In the genomic region with DNA sequence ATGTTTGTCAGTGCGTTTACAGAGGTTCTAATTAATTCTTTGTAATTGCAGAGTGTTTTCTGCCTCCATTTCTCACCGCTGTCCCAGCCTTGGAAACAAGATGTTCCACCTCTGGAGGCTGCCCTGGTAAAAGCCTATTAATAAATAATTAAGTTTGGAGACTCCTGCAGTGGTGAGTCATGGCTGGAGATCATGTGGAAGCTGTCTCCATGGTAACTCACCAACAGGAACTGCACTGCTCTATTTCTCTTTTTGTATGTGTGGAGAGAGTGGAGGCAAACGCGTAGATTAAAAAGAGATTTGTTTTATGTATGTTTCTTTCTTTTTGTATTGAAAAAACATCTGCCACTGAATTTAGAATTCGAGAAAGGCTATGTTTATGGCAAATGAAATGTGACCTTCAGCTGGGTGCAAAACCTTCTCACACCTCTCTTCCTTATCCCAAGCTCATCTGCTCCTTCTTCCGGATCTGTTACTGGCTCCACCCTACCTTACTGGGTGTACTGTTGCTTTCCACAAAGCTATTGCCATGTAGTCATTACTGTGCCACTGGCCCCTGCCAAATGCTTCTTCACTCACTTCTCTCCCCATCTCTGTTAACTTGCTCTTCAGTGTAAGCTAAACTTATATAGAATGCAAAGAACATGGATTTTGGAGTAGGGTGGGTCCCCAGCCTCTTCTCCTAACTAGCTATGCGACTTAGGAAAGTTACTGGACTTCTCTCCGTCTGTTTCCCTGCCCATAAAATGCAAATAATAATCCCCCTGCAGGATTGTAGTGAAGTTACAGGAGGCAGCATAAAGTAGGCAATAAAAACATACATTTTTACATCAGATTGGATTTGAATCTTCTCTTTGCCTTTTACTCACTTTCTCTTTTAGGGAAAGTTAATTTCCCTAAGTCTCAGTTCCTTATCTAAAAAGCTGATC, we compare ENCODE assay signal across 8 cellular contexts.
DNase-seq lines count a peak whose midpoint lies in the region; ATAC-seq and TF ChIP-seq lines count a peak whose summit lies in the region.

No MANE protein-coding gene starts in this region.

- intact Hi-C loops in right lobe of liver (cut with DNase I) = no loop called here
- intact Hi-C loops in esophagus squamous epithelium (cut with DNase I) = no loop called here

- TF ChIP-seq CTCF in BE2C (IDR thresholded peaks at IDR 0.05; ENCODE audit: low read depth, low read length) = peak; percentile 51
- TF ChIP-seq CTCF in brain microvascular endothelial cell (IDR thresholded peaks at IDR 0.05; ENCODE audit: low read depth, low read length, missing control alignments) = peak; percentile 14
- no peak for TF ChIP-seq CTCF in right lobe of liver (IDR thresholded peaks at IDR 0.05)
- no peak for TF ChIP-seq CTCF in esophagus squamous epithelium (IDR thresholded peaks at IDR 0.05)

- in situ Hi-C loops in brain microvascular endothelial cell (cut with HindIII; ENCODE audit: low pct_ligation_motif_present, low sequenced_read_pairs) = no loop called here

- H3K36me3 ChIP-seq in BE2C = no peaks in the 10 kb centered on the region
- H3K36me3 ChIP-seq in brain microvascular endothelial cell (replicated peaks) = no peaks in the 10 kb centered on the region
- H3K36me3 ChIP-seq in right lobe of liver = no peaks in the 10 kb centered on the region
- H3K36me3 ChIP-seq in esophagus squamous epithelium = no peaks in the 10 kb centered on the region

- H3K27me3 ChIP-seq in BE2C (no peaks in the 10 kb centered on the region), brain microvascular endothelial cell (replicated peaks) (no peaks in the 10 kb centered on the region), right lobe of liver (no peaks in the 10 kb centered on the region), esophagus squamous epithelium (no peaks in the 10 kb centered on the region)

- H3K4me1 ChIP-seq in BE2C = peaks cover 32% of the 10 kb centered on the region
- H3K4me1 ChIP-seq in right lobe of liver = no peaks in the 10 kb centered on the region
- H3K4me1 ChIP-seq in esophagus squamous epithelium = peaks cover 0 to 10% (median 0%) of the 10 kb centered on the region in 3 donors

- ATAC-seq in right lobe of liver = peak in 3 of 4 donors; percentile 54 to 74 (median 59)
- ATAC-seq in HG02678 (IDR thresholded peaks at IDR 0.05; ENCODE audit: unreplicated experiment) = no peak

- H3K4me3 ChIP-seq in BE2C (ENCODE audit: low read depth, low read length) = peak overlapping the region; percentile 65
- H3K4me3 ChIP-seq in brain microvascular endothelial cell (ENCODE audit: low read depth, low read length) = no peak overlapping the region
- no peak overlapping the region for H3K4me3 ChIP-seq in right lobe of liver
- H3K4me3 ChIP-seq in esophagus squamous epithelium = peak overlapping the region in 1 of 4 donors; percentile 0

- no peak overlapping the region for H3K27ac ChIP-seq in brain microvascular endothelial cell
- H3K27ac ChIP-seq in right lobe of liver = no peak overlapping the region
- H3K27ac ChIP-seq in esophagus squamous epithelium = no peak overlapping the region

- TF ChIP-seq POLR2A in right lobe of liver (IDR thresholded peaks at IDR 0.05) = no peak
- no peak for TF ChIP-seq POLR2A in esophagus squamous epithelium (IDR thresholded peaks at IDR 0.05)

- DNase-seq in BE2C (peak; percentile 76), NCI-H1048 (lab: John Stamatoyannopoulos, UW) (peak; percentile 39), brain microvascular endothelial cell (peak; percentile 68), right lobe of liver (no peak), CD1c-positive myeloid dendritic cell (ENCODE audit: extremely low spot score) (no peak), cerebellum (ENCODE audit: low spot score) (no peak), esophagus squamous epithelium (lab: John Stamatoyannopoulos, UW) (no peak)

- no peaks in the 10 kb centered on the region for H3K9me3 ChIP-seq in BE2C
- H3K9me3 ChIP-seq in right lobe of liver = no peaks in the 10 kb centered on the region
- no peaks in the 10 kb centered on the region for H3K9me3 ChIP-seq in esophagus squamous epithelium

- WGBS in right lobe of liver (ENCODE audit: insufficient coverage, low coverage, low lambda C conversion rate, missing lambda C conversion rate) = 20% methylated on average over 8 of the region's 8 CpGs
- WGBS in esophagus squamous epithelium, 2 donors = 16 to 18% methylated on average over 8 of the region's 8 CpGs

Comparison
In these comparisons a context has a peak if more than half of its experiments do, and no peak if none do; other contexts are left out.
1. DNase-seq: peak in BE2C (single experiment), NCI-H1048 (single experiment) and brain microvascular endothelial cell (single experiment); none in right lobe of liver (0 of 3), CD1c-positive myeloid dendritic cell (single experiment), cerebellum (single experiment) and esophagus squamous epithelium (single experiment).
2. CTCF ChIP-seq: peak in BE2C (single experiment) and brain microvascular endothelial cell (single experiment); none in right lobe of liver (0 of 4) and esophagus squamous epithelium (0 of 6).